12 cellular contexts compared by ENCODE assay signal in genomic region chr4:48296330-48296729, GRCh38. TPM values are rescaled to one million over a fixed set of nuclear protein-coding genes. Genes with fewer than 3 reads are reported as not detected.
DNase-seq lines count a peak whose midpoint lies in the region; ATAC-seq and TF ChIP-seq lines count a peak whose summit lies in the region.
"Had no signal": no experiment of that assay in that cellular context is flagged by ENCODE, and none has a peak within 500 bp of the region (broad histone marks: within the 10 kb centered on the region; RNA-seq: fewer than 3 reads in every experiment).

No MANE protein-coding gene starts in this region.

- peaks cover 8% of the 10 kb centered on the region for H3K27me3 Mint-ChIP-seq in T-helper 17 cell
- peaks cover 6% of the 10 kb centered on the region for H3K27me3 Mint-ChIP-seq in T-helper 2 cell treated with Interferon-gamma antibody and Interleukin-4, amounts not matched to agents 5 μg/mL and 100 μg/mL, for 36 hours (ENCODE audit: low read depth)

- H3K9me3 ChIP-seq in T-helper 17 cell (ENCODE audit: control insufficient read depth, low read length, poor library complexity, severe bottlenecking), result no peaks in the 10 kb centered on the region

- CTCF ChIA-PET in RWPE1 (lab: Yijun Ruan, JAX), result interaction anchor here (0.6 kb wide), 1 partner anchor 237 kb away, joined by 5 read pairs; no protein-coding TSS in a partner anchor

- peak overlapping the region; percentile 80 for H3K4me3 Mint-ChIP-seq in T-helper 17 cell
- H3K4me3 Mint-ChIP-seq in T-helper 2 cell treated with Interferon-gamma antibody and Interleukin-4, amounts not matched to agents 5 μg/mL and 100 μg/mL, for 36 hours, result no peak overlapping the region

- no peaks in the 10 kb centered on the region for H3K9me3 Mint-ChIP-seq in T-helper 2 cell treated with Interferon-gamma antibody and Interleukin-4, amounts not matched to agents 5 μg/mL and 100 μg/mL, for 36 hours

- POLR2A ChIA-PET in RWPE1 (lab: Yijun Ruan, JAX; ENCODE audit: low non-redundant PET), result no interaction called here

- H3K4me3 ChIP-seq in GM12865 (ENCODE audit: low read depth, low read length), result no peak overlapping the region

- H3K27ac ChIP-seq in RWPE1, result no peak overlapping the region
- H3K27ac ChIP-seq: C4-2B had no signal

- H3K27ac Mint-ChIP-seq in T-helper 17 cell, result peak overlapping the region; percentile 56
- H3K27ac Mint-ChIP-seq in T-helper 2 cell treated with Interferon-gamma antibody and Interleukin-4, amounts not matched to agents 5 μg/mL and 100 μg/mL, for 36 hours, result no peak overlapping the region

- no peaks in the 10 kb centered on the region for H3K36me3 Mint-ChIP-seq in T-helper 17 cell (ENCODE audit: low read depth)
- H3K36me3 Mint-ChIP-seq in T-helper 2 cell treated with Interferon-gamma antibody and Interleukin-4, amounts not matched to agents 5 μg/mL and 100 μg/mL, for 36 hours (ENCODE audit: low read depth), result no peaks in the 10 kb centered on the region

- TF ChIP-seq CTCF in GM12865 (IDR thresholded peaks at IDR 0.05; ENCODE audit: insufficient read depth, low read depth, low read length, missing control alignments), result no peak
- no peak for TF ChIP-seq CTCF in RWPE1 (conservative IDR thresholded peaks at IDR 0.05; ENCODE audit: low read depth)

- DNase-seq in GM12865 (ENCODE audit: low read depth) (peak; percentile 67), T-helper 17 cell (no peak), RWPE1 (ENCODE audit: low spot score) (no peak), activated gamma-delta T cell treated with Interleukin-2 at 50 U/mL for 16 hours (no peak), HCEC 1CT (no peak)
- no peak for DNase-seq in T-helper 2 cell treated with Interferon-gamma antibody and Interleukin-4, amounts not matched to agents 5 μg/mL and 100 μg/mL, for 36 hours (ENCODE audit: low spot score)
- DNase-seq: mammary epithelial cell; NCI-H1694; stimulated activated naive CD4-positive, alpha-beta T cell had no signal

- H3K4me1 Mint-ChIP-seq in T-helper 17 cell, result peaks cover 6% of the 10 kb centered on the region
- H3K4me1 Mint-ChIP-seq in T-helper 2 cell treated with Interferon-gamma antibody and Interleukin-4, amounts not matched to agents 5 μg/mL and 100 μg/mL, for 36 hours (ENCODE audit: low read depth), result peaks cover 2% of the 10 kb centered on the region

- ATAC-seq in GM19395 (IDR thresholded peaks at IDR 0.05; ENCODE audit: unreplicated experiment) (peak; percentile 97), HG02943 (IDR thresholded peaks at IDR 0.05; ENCODE audit: low read depth, unreplicated experiment) (peak; percentile 93), T-helper 17 cell (peak; percentile 27)

RNA-seq across cellular contexts. Expression of gene TEC, which starts 26.7 kb away (rescaled TPM):
- total RNA-seq in T-helper 17 cell, result 1 to 10 TPM; 2.3 to 2.4 TPM

RNA-seq across cellular contexts. Expression of gene SLAIN2, which starts 45.0 kb away (rescaled TPM):
- 10 to 100 TPM; 76.7 to 92.3 TPM for total RNA-seq in T-helper 17 cell

Comparison
In these comparisons a context has a peak if more than half of its experiments do, and no peak if none do; other contexts are left out.
1. ATAC-seq: peak in every context shown above with its lines; median percentile 97 in GM19395; 93 in HG02943; 27 in T-helper 17 cell.